In the genomic region with DNA sequence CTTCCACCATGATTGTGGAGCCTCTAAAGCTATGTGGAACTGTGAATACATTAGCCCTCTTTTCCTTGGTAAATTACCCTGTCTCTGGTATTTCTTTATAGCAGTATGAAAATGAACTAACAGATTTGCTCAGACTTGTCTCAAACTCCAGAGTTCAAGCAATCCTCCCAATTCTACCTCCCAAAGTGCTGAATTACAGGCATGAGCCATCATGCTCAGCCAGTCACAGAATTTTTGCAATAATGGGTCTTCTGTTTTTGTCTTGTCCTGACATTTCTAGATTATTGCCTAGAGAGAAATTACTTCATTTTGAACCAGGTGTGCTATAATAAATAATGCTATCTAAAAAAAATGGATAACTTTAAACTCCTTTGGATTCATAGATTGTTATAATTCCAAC, we compare ENCODE assay signal across 27 cellular contexts.
"Had no signal": no experiment of that assay in that cellular context is flagged by ENCODE, and none has a peak within 500 bp of the region (broad histone marks: within the 10 kb centered on the region; RNA-seq: fewer than 3 reads in every experiment).

No MANE protein-coding gene starts in this region.

- H3K27ac ChIP-seq: colonic mucosa, coronary artery, dorsolateral prefrontal cortex, epithelial cell of prostate, esophagus muscularis mucosa, esophagus squamous epithelium, gastrocnemius medialis, gastroesophageal sphincter, heart left ventricle, heart right ventricle, hepatocyte had no signal

- H3K27me3 ChIP-seq: colonic mucosa, dorsolateral prefrontal cortex, esophagus muscularis mucosa, esophagus squamous epithelium, gastrocnemius medialis, gastroesophageal sphincter, heart left ventricle, heart right ventricle, hepatocyte had no signal

- H3K4me3 ChIP-seq: colonic mucosa, coronary artery, dorsolateral prefrontal cortex, esophagus muscularis mucosa, esophagus squamous epithelium, gastrocnemius medialis, gastroesophageal sphincter, heart left ventricle, heart right ventricle, hepatocyte had no signal

- H3K9me3 ChIP-seq: colonic mucosa, esophagus muscularis mucosa, esophagus squamous epithelium, gastrocnemius medialis, gastroesophageal sphincter, heart left ventricle, heart right ventricle had no signal

- H3K4me1 ChIP-seq: colonic mucosa, esophagus muscularis mucosa, esophagus squamous epithelium, gastrocnemius medialis, gastroesophageal sphincter, heart left ventricle, heart right ventricle had no signal

- ATAC-seq: effector memory CD8-positive, alpha-beta T cell; esophagus mucosa; gastrocnemius medialis; gastroesophageal sphincter; heart left ventricle; heart right ventricle had no signal

- H3K36me3 ChIP-seq: colonic mucosa, esophagus muscularis mucosa, esophagus squamous epithelium, gastrocnemius medialis, gastroesophageal sphincter, heart left ventricle, heart right ventricle had no signal

- FAIRE-seq: colon, endometrium, endothelial cell of umbilical vein, frontal cortex had no signal

- DNase-seq: colonic mucosa; dermis blood vessel endothelial cell; dorsolateral prefrontal cortex; effector CD4-positive, alpha-beta T cell; effector CD8-positive, alpha-beta T cell; effector memory CD4-positive, alpha-beta T cell; effector memory CD8-positive, alpha-beta T cell; endodermal cell; erythroblast; esophagus squamous epithelium; foreskin fibroblast; foreskin melanocyte; gastrocnemius medialis; glutamatergic neuron; head of caudate nucleus; heart left ventricle; heart right ventricle had no signal
